In genomic region chr3:164419220-164419619, GRCh38 we compare ENCODE assay signal across 22 cellular contexts.
"Had no signal": no experiment of that assay in that cellular context is flagged by ENCODE, and none has a peak within 500 bp of the region (broad histone marks: within the 10 kb centered on the region; RNA-seq: fewer than 3 reads in every experiment).

No MANE protein-coding gene starts in this region.

- H3K27me3 ChIP-seq: ascending aorta, body of pancreas, SJSA1 had no signal

- H3K9me3 ChIP-seq: ascending aorta, body of pancreas, SJSA1 had no signal

- H3K27ac ChIP-seq: ascending aorta, body of pancreas, coronary artery, SJSA1 had no signal

- H3K36me3 ChIP-seq: ascending aorta, SJSA1 had no signal

- DNase-seq: activated B cell treated with CpG ODN at 0.5 μM for 24 hours; activated CD4-positive, alpha-beta T cell treated with anti-CD3 and anti-CD28 coated beads for 1 hour; activated CD4-positive, alpha-beta T cell treated with anti-CD3 and anti-CD28 coated beads, Interleukin-2, amount 10 ng/mL, durations not matched to agents 24 days and 14 days; activated CD4-positive, alpha-beta T cell treated with anti-CD3 and anti-CD28 coated beads, Interleukin-2, amount 50 U/mL, for 48 hours; activated CD8-positive, alpha-beta memory T cell treated with anti-CD3 and anti-CD28 coated beads, Interleukin-2, amount 10 ng/mL, durations not matched to agents 7 days and 5 days; activated effector memory CD4-positive, alpha-beta T cell treated with Interleukin-2 at 50 U/mL for 16 hours; activated naive CD4-positive, alpha-beta T cell treated with Interleukin-2 at 50 U/mL for 16 hours; activated naive CD8-positive, alpha-beta T cell treated with anti-CD3 and anti-CD28 coated beads, Interleukin-2, amount 50 U/mL, for 24 hours; activated T-cell treated with anti-CD3 and anti-CD28 coated beads, Interleukin-2, amount 50 U/mL, for 24 hours; amniotic stem cell; body of pancreas; central memory CD4-positive, alpha-beta T cell; KG1; NCI-H526; PC-3 had no signal

- H3K4me1 ChIP-seq: ascending aorta, body of pancreas, SJSA1 had no signal

- FAIRE-seq: bronchial epithelial cell, RCC 7860 had no signal

- ATAC-seq: activated CD8-positive, alpha-beta memory T cell treated with anti-CD3 and anti-CD28 coated beads, Interleukin-2, amount 10 ng/mL, durations not matched to agents 7 days and 5 days; activated naive CD4-positive, alpha-beta T cell treated with anti-CD3 and anti-CD28 coated beads, Interleukin-2, amount 50 U/mL, for 72 hours; activated naive CD8-positive, alpha-beta T cell treated with anti-CD3 and anti-CD28 coated beads, Interleukin-2, amount 50 U/mL, for 24 hours; body of pancreas; SK-N-SH treated with all-trans-retinoic acid at 6 μM for 48 hours had no signal

- H3K4me3 ChIP-seq: ascending aorta, body of pancreas, coronary artery, SJSA1 had no signal
